Comparison of ENCODE assay signal across 18 cellular contexts in the genomic region with DNA sequence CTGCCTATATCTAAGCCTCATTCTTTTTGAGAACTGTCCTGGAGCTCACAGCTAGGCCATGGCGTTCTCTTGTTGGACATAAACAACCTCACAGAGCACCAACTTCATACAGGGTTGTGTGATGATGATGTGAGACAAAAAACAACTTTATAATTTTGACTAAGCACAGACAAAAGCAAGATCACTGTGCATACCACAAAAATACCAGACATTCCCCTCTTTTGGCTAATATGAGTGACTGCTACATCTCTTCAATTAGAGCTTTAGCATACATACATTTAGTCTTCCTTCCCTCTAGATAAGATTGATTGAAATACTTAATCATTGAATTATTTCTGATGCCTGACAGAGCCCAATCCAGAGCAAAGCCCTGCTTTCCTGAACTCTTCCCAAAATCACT. TPM values are rescaled to one million over a fixed set of nuclear protein-coding genes. Genes with fewer than 3 reads are reported as not detected.
A peak's percentile ranks its signal among the peaks of the same experiment; 100 is the strongest.
DNase-seq lines count a peak whose midpoint lies in the region; TF ChIP-seq lines count a peak whose summit lies in the region.
"Had no signal": no experiment of that assay in that cellular context is flagged by ENCODE, and none has a peak within 500 bp of the region (broad histone marks: within the 10 kb centered on the region; RNA-seq: fewer than 3 reads in every experiment).

No MANE protein-coding gene starts in this region.

- 94 to 96% methylated on average over 1 of the region's 1 CpG for WGBS in GM23248 (ENCODE audit: low coverage in 1 of 2, low lambda C conversion rate in 2 of 2, missing lambda C conversion rate in 2 of 2), 2 experiments

- peaks cover 26% of the 10 kb centered on the region for H3K79me2 ChIP-seq in GM23248 (ENCODE audit: insufficient read depth)

- H3K27me3 Mint-ChIP-seq in glutamatergic neuron (ENCODE audit: unreplicated experiment) = peaks cover 12% of the 10 kb centered on the region
- peaks cover 59% of the 10 kb centered on the region for H3K27me3 Mint-ChIP-seq in type B pancreatic cell

- H3K9me3 Mint-ChIP-seq in glutamatergic neuron (ENCODE audit: unreplicated experiment) = peaks cover 17% of the 10 kb centered on the region
- H3K9me3 Mint-ChIP-seq in type B pancreatic cell = no peaks in the 10 kb centered on the region
- H3K9me3 Mint-ChIP-seq: H9 had no signal

- H3K27me3 ChIP-seq in GM23248 (replicated peaks; ENCODE audit: insufficient read depth) = no peaks in the 10 kb centered on the region
- H3K27me3 ChIP-seq: BLaER1 treated with 17β-estradiol and CSF1 and Interleukin-3, amounts not matched to agents 10 nM and 100 nM had no signal

- peak overlapping the region; percentile 21 for H3K27ac ChIP-seq in GM23248
- H3K27ac ChIP-seq: BLaER1 treated with 17β-estradiol and CSF1 and Interleukin-3, amounts not matched to agents 10 nM and 100 nM; Peyer's patch had no signal

- peak overlapping the region; percentile 66 for H2AFZ ChIP-seq in GM23248

- in situ Hi-C loops in GM23248 (cut with MboI) = no loop called here
- in situ Hi-C loops in astrocyte of the spinal cord (cut with HindIII; ENCODE audit: low sequenced_read_pairs) = no loop called here

- H3K36me3 Mint-ChIP-seq in glutamatergic neuron (ENCODE audit: unreplicated experiment) (peaks cover 4% of the 10 kb centered on the region), type B pancreatic cell (no peaks in the 10 kb centered on the region)

- H3K4me1 ChIP-seq in GM23248 (ENCODE audit: insufficient read depth) = peaks cover 13% of the 10 kb centered on the region
- H3K4me1 ChIP-seq: BLaER1 treated with 17β-estradiol and CSF1 and Interleukin-3, amounts not matched to agents 10 nM and 100 nM; Peyer's patch had no signal

- TF ChIP-seq CTCF in astrocyte of the spinal cord (IDR thresholded peaks at IDR 0.05; ENCODE audit: low read depth, low read length) (no peak), glutamatergic neuron (IDR thresholded peaks at IDR 0.05; ENCODE audit: partially characterized antibody, unreplicated experiment) (no peak), type B pancreatic cell (conservative IDR thresholded peaks at IDR 0.05) (no peak)

- no peaks in the 10 kb centered on the region for H3K9me3 ChIP-seq in GM23248 (ENCODE audit: low read depth)

- no peak overlapping the region for H3K27ac Mint-ChIP-seq in glutamatergic neuron (ENCODE audit: unreplicated experiment)
- peak overlapping the region; percentile 56 for H3K27ac Mint-ChIP-seq in type B pancreatic cell

- H3K4me3 Mint-ChIP-seq in glutamatergic neuron (ENCODE audit: unreplicated experiment) (peak overlapping the region; percentile 12), type B pancreatic cell (peak overlapping the region; percentile 2)
- H3K4me3 Mint-ChIP-seq: H9 had no signal

- peak; percentile 38 for DNase-seq in GM23248
- peak; percentile 10 for DNase-seq in astrocyte of the spinal cord (ENCODE audit: low read depth, low spot score)
- no peak for DNase-seq in glutamatergic neuron
- no peak for DNase-seq in type B pancreatic cell (ENCODE audit: extremely low spot score, unreplicated experiment)
- no peak for DNase-seq in SHP77 (lab: John Stamatoyannopoulos, UW)
- DNase-seq in SHP77 treated with DMSO at 0.1 percent for 48 hours (lab: John Stamatoyannopoulos, UW) = no peak
- DNase-seq in NCI-H82 (lab: John Stamatoyannopoulos, UW) = no peak
- DNase-seq: H9, IMR-90, Kasumi-1, NCI-H1105 treated with DMSO at 0.1 percent for 48 hours, NCI-H187 treated with DMSO at 0.1 percent for 48 hours, NCI-H2171, Peyer's patch, Right ventricle myocardium superior had no signal

- peaks cover 13% of the 10 kb centered on the region for H3F3A ChIP-seq in GM23248 (ENCODE audit: insufficient read depth)

- H3K36me3 ChIP-seq in GM23248 (ENCODE audit: low read depth) = no peaks in the 10 kb centered on the region
- H3K36me3 ChIP-seq: Peyer's patch had no signal

- peaks cover 9% of the 10 kb centered on the region for H3K4me1 Mint-ChIP-seq in glutamatergic neuron (ENCODE audit: low read depth, unreplicated experiment)
- H3K4me1 Mint-ChIP-seq in type B pancreatic cell (ENCODE audit: unreplicated experiment) = peaks cover 21% of the 10 kb centered on the region

- H3K4me2 ChIP-seq in GM23248 (ENCODE audit: unreplicated experiment) = peak overlapping the region; percentile 34
- H3K4me2 ChIP-seq: BLaER1 treated with 17β-estradiol and CSF1 and Interleukin-3, amounts not matched to agents 10 nM and 100 nM had no signal

- H3K4me3 ChIP-seq in GM23248 = no peak overlapping the region
- H3K4me3 ChIP-seq in astrocyte of the spinal cord (ENCODE audit: low read depth, low read length) = no peak overlapping the region
- H3K4me3 ChIP-seq: BLaER1 treated with 17β-estradiol and CSF1 and Interleukin-3, amounts not matched to agents 10 nM and 100 nM; Peyer's patch had no signal

- H4K20me1 ChIP-seq in GM23248 (ENCODE audit: insufficient read depth) = no peaks in the 10 kb centered on the region
- H4K20me1 ChIP-seq: BLaER1 treated with 17β-estradiol and CSF1 and Interleukin-3, amounts not matched to agents 10 nM and 100 nM had no signal

- no peak overlapping the region for H3K9ac ChIP-seq in GM23248
- H3K9ac ChIP-seq: BLaER1 treated with 17β-estradiol and CSF1 and Interleukin-3, amounts not matched to agents 10 nM and 100 nM had no signal

- no peaks in the 10 kb centered on the region for H3K9me2 ChIP-seq in GM23248 (ENCODE audit: insufficient read depth)

RNA-seq across cellular contexts. Expression of gene MAB21L1, which starts 8.3 kb away (rescaled TPM):
- 13.1 and 13.4 TPM in 2 replicates for total RNA-seq in GM23248 (2014; rRNA removed; shearing (Covaris generic))
- 13.0 and 14.4 TPM in 2 replicates for polyA plus RNA-seq in GM23248 (2016; fragmentation: Nextera tagmentation; extraction: Ambion mirVana)
- 48.7 TPM for total RNA-seq in glutamatergic neuron (ENCODE audit: unreplicated experiment)
- total RNA-seq in type B pancreatic cell (ENCODE audit: low replicate concordance) = 0.21 and 11.0 TPM in 2 replicates
- total RNA-seq: H9, HT-29, NCI-H460 had no signal

Comparison
In these comparisons a context has a peak if more than half of its experiments do, and no peak if none do; other contexts are left out.
1. DNase-seq: peak in GM23248 (single experiment) and astrocyte of the spinal cord (single experiment); none in glutamatergic neuron (single experiment), type B pancreatic cell (single experiment), SHP77 (0 of 2), SHP77 treated with DMSO at 0.1 percent for 48 hours (single experiment) and NCI-H82 (single experiment).